ENCODE assay signal across 1 cellular context in the genomic region with DNA sequence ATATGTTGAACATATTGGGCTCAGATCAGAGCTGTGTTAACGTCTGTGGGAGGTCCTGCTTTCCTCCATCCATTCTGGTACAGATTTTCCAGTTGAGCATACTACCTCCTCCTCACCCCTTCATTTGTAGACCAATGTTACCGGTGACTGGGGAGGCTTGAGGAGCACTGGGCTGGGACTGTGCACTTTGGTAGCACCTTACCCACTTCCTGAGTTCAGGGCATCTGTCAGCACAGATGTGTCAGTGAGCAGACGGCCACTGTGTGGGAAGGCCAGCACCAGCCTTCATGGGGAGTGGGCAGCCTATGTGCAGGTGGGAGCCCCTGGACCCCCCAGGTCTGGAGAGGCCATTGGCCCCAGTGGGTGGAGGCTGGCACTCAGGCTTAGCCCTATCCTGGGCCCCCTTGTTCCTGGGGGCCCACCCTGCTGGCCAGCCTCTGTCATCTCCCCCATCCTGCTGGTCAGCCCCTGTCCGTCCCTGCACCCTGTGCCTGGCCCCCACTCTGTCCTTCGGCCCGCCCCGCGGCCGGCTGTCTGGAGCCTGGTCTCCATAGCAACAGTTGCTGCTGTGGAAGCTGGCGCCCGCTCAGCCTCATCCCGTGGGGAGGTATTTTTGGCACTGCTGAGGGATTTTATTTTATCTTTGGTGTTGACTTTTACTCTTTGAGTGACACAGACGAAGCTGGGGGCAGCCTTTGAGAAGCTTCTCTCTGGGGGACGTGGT.
A peak's percentile ranks its signal among the peaks of the same experiment; 100 is the strongest.
TF ChIP-seq lines count a peak whose summit lies in the region.

No MANE protein-coding gene starts in this region.

TF ChIP-seq in HepG2, 621 proteins besides CTCF, POLR2A, EP300 and RAD21 (continued from another document):
- TF ChIP-seq PRDM10 (CRISPR knock-in tag; IDR thresholded peaks at IDR 0.05; ENCODE audit: low read depth), result no peak
- no peak for TF ChIP-seq ATF4 (CRISPR knock-in tag; IDR thresholded peaks at IDR 0.05)
- TF ChIP-seq RFX1 (IDR thresholded peaks at IDR 0.05), result peak; percentile 62; the same call in 1 of the 2 replicates
- TF ChIP-seq ZFP36 (IDR thresholded peaks at IDR 0.05; ENCODE audit: borderline replicate concordance, low read depth, low read length, partially characterized antibody), result no peak
- TF ChIP-seq SRSF1 (optimal IDR thresholded peaks at IDR 0.05; ENCODE audit: low read depth, low read length), result peak; percentile 78
- no peak for TF ChIP-seq DMAP1 (CRISPR knock-in tag; IDR thresholded peaks at IDR 0.05)
- TF ChIP-seq SMAD9 (CRISPR knock-in tag; IDR thresholded peaks at IDR 0.05), result no peak
- no peak for TF ChIP-seq SMARCC2 (IDR thresholded peaks at IDR 0.05)
- TF ChIP-seq PATZ1 (CRISPR knock-in tag; IDR thresholded peaks at IDR 0.05), result peak; percentile 71
